In genomic region chrX:36462142-36462541, GRCh38 we compare ENCODE assay signal across 25 cellular contexts.
"Had no signal": no experiment of that assay in that cellular context is flagged by ENCODE, and none has a peak within 500 bp of the region (broad histone marks: within the 10 kb centered on the region; RNA-seq: fewer than 3 reads in every experiment).

No MANE protein-coding gene starts in this region.

- H3K4me1 Mint-ChIP-seq: T-helper 17 cell had no signal

- H3K27me3 ChIP-seq: MG63, SJSA1 had no signal

- H3K9ac ChIP-seq: SK-N-SH had no signal

- H3K27me3 Mint-ChIP-seq: T-helper 17 cell had no signal

- H3K4me1 ChIP-seq: SJSA1 had no signal

- H3K27ac Mint-ChIP-seq: T-helper 17 cell had no signal

- H3K27ac ChIP-seq: SJSA1 had no signal

- ATAC-seq: HepG2, T-helper 17 cell had no signal

- H3K4me3 Mint-ChIP-seq: T-helper 17 cell had no signal

- FAIRE-seq: HepG2, RCC 7860 had no signal

- H3K4me3 ChIP-seq: MG63, SJSA1 had no signal

- H3K4me2 ChIP-seq: SK-N-SH had no signal

- DNase-seq: IMR-90, Karpas-422, KG1, MG63, NCI-H1092 treated with DMSO at 0.1 percent for 48 hours, NCI-H1436, NCI-H1694, NCI-H187 treated with DMSO at 0.1 percent for 48 hours, NCI-H2081, NCI-H2107, NCI-H2227 treated with DMSO at 0.1 percent for 48 hours, NCI-H446, NCI-H510A, NCI-H524 treated with DMSO at 0.1 percent for 48 hours, NCI-H69, NCI-H774, Right ventricle myocardium superior, RPMI8226, SIG-M5, SK-N-SH, T-helper 1 cell, T-helper 17 cell had no signal

- H3K36me3 ChIP-seq: MG63, SJSA1 had no signal

- H3K9me3 ChIP-seq: MG63, SJSA1, SK-N-SH had no signal
